ENCODE assay signal across 2 cellular contexts in genomic region chr1:216499581-216500272, GRCh38.
TF ChIP-seq lines count a peak whose summit lies in the region.

No MANE protein-coding gene starts in this region.

TF ChIP-seq in endothelial cell of umbilical vein, 7 proteins besides CTCF, POLR2A, EP300 and RAD21:
- no peak for TF ChIP-seq JUN (IDR thresholded peaks at IDR 0.05; ENCODE audit: borderline replicate concordance, insufficient read depth, insufficient read length, low read depth)
- no peak for TF ChIP-seq POLR2AphosphoS5 (IDR thresholded peaks at IDR 0.05; ENCODE audit: insufficient read depth, low read depth, low read length)
- TF ChIP-seq EZH2 (IDR thresholded peaks at IDR 0.05; ENCODE audit: borderline replicate concordance, low read depth, low read length, severe bottlenecking): no peak
- no peak for TF ChIP-seq GATA2 (IDR thresholded peaks at IDR 0.05; ENCODE audit: insufficient read depth, insufficient read length, low read depth, low read length)
- no peak for TF ChIP-seq MYC (IDR thresholded peaks at IDR 0.05; ENCODE audit: low read depth, low read length)
- TF ChIP-seq MAX (IDR thresholded peaks at IDR 0.05; ENCODE audit: insufficient read depth, insufficient read length): no peak
- no peak for TF ChIP-seq FOS (IDR thresholded peaks at IDR 0.05; ENCODE audit: borderline replicate concordance, insufficient read depth, low read length)

TF ChIP-seq in HepG2, 621 proteins besides CTCF, POLR2A, EP300 and RAD21 (continues in another document):
- TF ChIP-seq SOX6 (IDR thresholded peaks at IDR 0.05): no peak
- TF ChIP-seq SOX6 (CRISPR knock-in tag; IDR thresholded peaks at IDR 0.05): peak; percentile 84
- TF ChIP-seq PHB2 (IDR thresholded peaks at IDR 0.05; ENCODE audit: partially characterized antibody): no peak
- TF ChIP-seq AKAP8 (CRISPR knock-in tag; IDR thresholded peaks at IDR 0.05): no peak
- no peak for TF ChIP-seq ZFP41 (CRISPR knock-in tag; IDR thresholded peaks at IDR 0.05; ENCODE audit: borderline replicate concordance)
- TF ChIP-seq HMGXB4 (CRISPR knock-in tag; IDR thresholded peaks at IDR 0.05; ENCODE audit: borderline replicate concordance in 1 of 2, low read depth in 1 of 2): no peak
- no peak for TF ChIP-seq SP140L (CRISPR knock-in tag; IDR thresholded peaks at IDR 0.05; ENCODE audit: borderline replicate concordance)
- TF ChIP-seq MTA1 (CRISPR knock-in tag; IDR thresholded peaks at IDR 0.05; ENCODE audit: borderline replicate concordance): no peak
- no peak for TF ChIP-seq ARNTL (CRISPR knock-in tag; IDR thresholded peaks at IDR 0.05)
- TF ChIP-seq ESRRA (CRISPR knock-in tag; IDR thresholded peaks at IDR 0.05; ENCODE audit: low read depth): no peak
- TF ChIP-seq ZNF674 (CRISPR knock-in tag; IDR thresholded peaks at IDR 0.05; ENCODE audit: low read depth): no peak
- TF ChIP-seq ZNF124 (CRISPR knock-in tag; IDR thresholded peaks at IDR 0.05): no peak
- TF ChIP-seq POLR2AphosphoS5 (IDR thresholded peaks at IDR 0.05; ENCODE audit: low read depth, low read length): no peak
- TF ChIP-seq ATM (IDR thresholded peaks at IDR 0.05; ENCODE audit: borderline replicate concordance): no peak
- TF ChIP-seq ZNF230 (CRISPR knock-in tag; IDR thresholded peaks at IDR 0.05): no peak
- TF ChIP-seq, protein P1, sequence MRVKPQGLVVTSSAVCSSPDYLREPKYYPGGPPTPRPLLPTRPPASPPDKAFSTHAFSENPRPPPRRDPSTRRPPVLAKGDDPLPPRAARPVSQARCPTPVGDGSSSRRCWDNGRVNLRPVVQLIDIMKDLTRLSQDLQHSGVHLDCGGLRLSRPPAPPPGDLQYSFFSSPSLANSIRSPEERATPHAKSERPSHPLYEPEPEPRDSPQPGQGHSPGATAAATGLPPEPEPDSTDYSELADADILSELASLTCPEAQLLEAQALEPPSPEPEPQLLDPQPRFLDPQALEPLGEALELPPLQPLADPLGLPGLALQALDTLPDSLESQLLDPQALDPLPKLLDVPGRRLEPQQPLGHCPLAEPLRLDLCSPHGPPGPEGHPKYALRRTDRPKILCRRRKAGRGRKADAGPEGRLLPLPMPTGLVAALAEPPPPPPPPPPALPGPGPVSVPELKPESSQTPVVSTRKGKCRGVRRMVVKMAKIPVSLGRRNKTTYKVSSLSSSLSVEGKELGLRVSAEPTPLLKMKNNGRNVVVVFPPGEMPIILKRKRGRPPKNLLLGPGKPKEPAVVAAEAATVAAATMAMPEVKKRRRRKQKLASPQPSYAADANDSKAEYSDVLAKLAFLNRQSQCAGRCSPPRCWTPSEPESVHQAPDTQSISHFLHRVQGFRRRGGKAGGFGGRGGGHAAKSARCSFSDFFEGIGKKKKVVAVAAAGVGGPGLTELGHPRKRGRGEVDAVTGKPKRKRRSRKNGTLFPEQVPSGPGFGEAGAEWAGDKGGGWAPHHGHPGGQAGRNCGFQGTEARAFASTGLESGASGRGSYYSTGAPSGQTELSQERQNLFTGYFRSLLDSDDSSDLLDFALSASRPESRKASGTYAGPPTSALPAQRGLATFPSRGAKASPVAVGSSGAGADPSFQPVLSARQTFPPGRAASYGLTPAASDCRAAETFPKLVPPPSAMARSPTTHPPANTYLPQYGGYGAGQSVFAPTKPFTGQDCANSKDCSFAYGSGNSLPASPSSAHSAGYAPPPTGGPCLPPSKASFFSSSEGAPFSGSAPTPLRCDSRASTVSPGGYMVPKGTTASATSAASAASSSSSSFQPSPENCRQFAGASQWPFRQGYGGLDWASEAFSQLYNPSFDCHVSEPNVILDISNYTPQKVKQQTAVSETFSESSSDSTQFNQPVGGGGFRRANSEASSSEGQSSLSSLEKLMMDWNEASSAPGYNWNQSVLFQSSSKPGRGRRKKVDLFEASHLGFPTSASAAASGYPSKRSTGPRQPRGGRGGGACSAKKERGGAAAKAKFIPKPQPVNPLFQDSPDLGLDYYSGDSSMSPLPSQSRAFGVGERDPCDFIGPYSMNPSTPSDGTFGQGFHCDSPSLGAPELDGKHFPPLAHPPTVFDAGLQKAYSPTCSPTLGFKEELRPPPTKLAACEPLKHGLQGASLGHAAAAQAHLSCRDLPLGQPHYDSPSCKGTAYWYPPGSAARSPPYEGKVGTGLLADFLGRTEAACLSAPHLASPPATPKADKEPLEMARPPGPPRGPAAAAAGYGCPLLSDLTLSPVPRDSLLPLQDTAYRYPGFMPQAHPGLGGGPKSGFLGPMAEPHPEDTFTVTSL (CRISPR knock-in tag; IDR thresholded peaks at IDR 0.05; ENCODE audit: borderline replicate concordance): peak; percentile 80
- TF ChIP-seq HIVEP1 (CRISPR knock-in tag; IDR thresholded peaks at IDR 0.05): no peak
- TF ChIP-seq MED13 (CRISPR knock-in tag; IDR thresholded peaks at IDR 0.05): no peak
- TF ChIP-seq CEBPG (CRISPR knock-in tag; IDR thresholded peaks at IDR 0.05): peak; percentile 90
- TF ChIP-seq ZSCAN22 (CRISPR knock-in tag; IDR thresholded peaks at IDR 0.05): no peak
- TF ChIP-seq TCF7 (IDR thresholded peaks at IDR 0.05; ENCODE audit: low read depth): no peak
- no peak for TF ChIP-seq ZMAT3 (CRISPR knock-in tag; conservative IDR thresholded peaks at IDR 0.05)
- TF ChIP-seq NFE2L1 (CRISPR knock-in tag; IDR thresholded peaks at IDR 0.05; ENCODE audit: borderline replicate concordance): no peak
- peak; percentile 73; the same call in 1 of the 2 replicates for TF ChIP-seq NCOR1 (IDR thresholded peaks at IDR 0.05; ENCODE audit: borderline replicate concordance, low read length)
- TF ChIP-seq ZNF496 (CRISPR knock-in tag; IDR thresholded peaks at IDR 0.05; ENCODE audit: insufficient replicate concordance): no peak
- no peak for TF ChIP-seq ZSCAN30 (CRISPR knock-in tag; IDR thresholded peaks at IDR 0.05)
- no peak for TF ChIP-seq CAMTA2 (CRISPR knock-in tag; IDR thresholded peaks at IDR 0.05; ENCODE audit: borderline replicate concordance)
- no peak for TF ChIP-seq MAZ (IDR thresholded peaks at IDR 0.05; ENCODE audit: borderline replicate concordance, low read depth, low read length)
- no peak for TF ChIP-seq MAZ (CRISPR knock-in tag; IDR thresholded peaks at IDR 0.05; ENCODE audit: low read depth)
- TF ChIP-seq RFXAP (CRISPR knock-in tag; IDR thresholded peaks at IDR 0.05; ENCODE audit: borderline replicate concordance): no peak
- no peak for TF ChIP-seq ZNF644 (CRISPR knock-in tag; IDR thresholded peaks at IDR 0.05; ENCODE audit: low read depth)
- TF ChIP-seq TOE1 (CRISPR knock-in tag; IDR thresholded peaks at IDR 0.05): no peak
- TF ChIP-seq SP5 (CRISPR knock-in tag; IDR thresholded peaks at IDR 0.05; ENCODE audit: borderline replicate concordance, low read depth): no peak
- no peak for TF ChIP-seq ZNF333 (CRISPR knock-in tag; IDR thresholded peaks at IDR 0.05; ENCODE audit: borderline replicate concordance)
- TF ChIP-seq, protein P2, sequence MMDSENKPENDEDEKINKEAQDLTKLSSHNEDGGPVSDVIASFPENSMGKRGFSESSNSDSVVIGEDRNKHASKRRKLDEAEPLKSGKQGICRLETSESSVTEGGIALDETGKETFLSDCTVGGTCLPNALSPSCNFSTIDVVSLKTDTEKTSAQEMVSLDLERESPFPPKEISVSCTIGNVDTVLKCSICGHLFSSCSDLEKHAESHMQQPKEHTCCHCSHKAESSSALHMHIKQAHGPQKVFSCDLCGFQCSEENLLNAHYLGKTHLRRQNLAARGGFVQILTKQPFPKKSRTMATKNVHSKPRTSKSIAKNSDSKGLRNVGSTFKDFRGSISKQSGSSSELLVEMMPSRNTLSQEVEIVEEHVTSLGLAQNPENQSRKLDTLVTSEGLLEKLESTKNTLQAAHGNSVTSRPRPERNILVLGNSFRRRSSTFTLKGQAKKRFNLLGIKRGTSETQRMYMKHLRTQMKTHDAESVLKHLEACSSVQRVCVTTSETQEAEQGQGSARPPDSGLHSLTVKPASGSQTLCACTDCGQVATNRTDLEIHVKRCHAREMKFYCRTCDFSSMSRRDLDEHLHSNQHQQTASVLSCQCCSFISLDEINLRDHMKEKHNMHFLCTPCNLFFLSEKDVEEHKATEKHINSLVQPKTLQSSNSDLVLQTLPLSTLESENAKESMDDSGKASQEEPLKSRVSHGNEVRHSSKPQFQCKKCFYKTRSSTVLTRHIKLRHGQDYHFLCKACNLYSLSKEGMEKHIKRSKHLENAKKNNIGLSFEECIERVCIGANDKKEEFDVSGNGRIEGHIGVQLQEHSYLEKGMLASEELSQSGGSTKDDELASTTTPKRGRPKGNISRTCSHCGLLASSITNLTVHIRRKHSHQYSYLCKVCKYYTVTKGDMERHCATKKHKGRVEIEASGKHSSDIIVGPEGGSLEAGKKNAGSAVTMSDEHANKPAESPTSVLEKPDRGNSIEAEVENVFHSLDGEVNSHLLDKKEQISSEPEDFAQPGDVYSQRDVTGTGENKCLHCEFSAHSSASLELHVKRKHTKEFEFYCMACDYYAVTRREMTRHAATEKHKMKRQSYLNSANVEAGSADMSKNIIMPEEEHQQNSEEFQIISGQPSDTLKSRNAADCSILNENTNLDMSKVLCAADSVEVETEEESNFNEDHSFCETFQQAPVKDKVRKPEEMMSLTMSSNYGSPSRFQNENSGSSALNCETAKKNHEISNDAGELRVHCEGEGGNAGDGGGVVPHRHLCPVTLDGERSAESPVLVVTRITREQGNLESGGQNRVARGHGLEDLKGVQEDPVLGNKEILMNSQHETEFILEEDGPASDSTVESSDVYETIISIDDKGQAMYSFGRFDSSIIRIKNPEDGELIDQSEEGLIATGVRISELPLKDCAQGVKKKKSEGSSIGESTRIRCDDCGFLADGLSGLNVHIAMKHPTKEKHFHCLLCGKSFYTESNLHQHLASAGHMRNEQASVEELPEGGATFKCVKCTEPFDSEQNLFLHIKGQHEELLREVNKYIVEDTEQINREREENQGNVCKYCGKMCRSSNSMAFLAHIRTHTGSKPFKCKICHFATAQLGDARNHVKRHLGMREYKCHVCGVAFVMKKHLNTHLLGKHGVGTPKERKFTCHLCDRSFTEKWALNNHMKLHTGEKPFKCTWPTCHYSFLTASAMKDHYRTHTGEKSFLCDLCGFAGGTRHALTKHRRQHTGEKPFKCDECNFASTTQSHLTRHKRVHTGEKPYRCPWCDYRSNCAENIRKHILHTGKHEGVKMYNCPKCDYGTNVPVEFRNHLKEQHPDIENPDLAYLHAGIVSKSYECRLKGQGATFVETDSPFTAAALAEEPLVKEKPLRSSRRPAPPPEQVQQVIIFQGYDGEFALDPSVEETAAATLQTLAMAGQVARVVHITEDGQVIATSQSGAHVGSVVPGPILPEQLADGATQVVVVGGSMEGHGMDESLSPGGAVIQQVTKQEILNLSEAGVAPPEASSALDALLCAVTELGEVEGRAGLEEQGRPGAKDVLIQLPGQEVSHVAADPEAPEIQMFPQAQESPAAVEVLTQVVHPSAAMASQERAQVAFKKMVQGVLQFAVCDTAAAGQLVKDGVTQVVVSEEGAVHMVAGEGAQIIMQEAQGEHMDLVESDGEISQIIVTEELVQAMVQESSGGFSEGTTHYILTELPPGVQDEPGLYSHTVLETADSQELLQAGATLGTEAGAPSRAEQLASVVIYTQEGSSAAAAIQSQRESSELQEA (CRISPR knock-in tag; IDR thresholded peaks at IDR 0.05; ENCODE audit: not compliant biosample characterization): no peak
- no peak for TF ChIP-seq RBM22 (optimal IDR thresholded peaks at IDR 0.05; ENCODE audit: low read length)
- 0 out of 2 replicates have a peak, but pooled peaks have one; percentile 16 for TF ChIP-seq ZMYM4 (CRISPR knock-in tag; IDR thresholded peaks at IDR 0.05)
- TF ChIP-seq ZNF598 (CRISPR knock-in tag; IDR thresholded peaks at IDR 0.05; ENCODE audit: borderline replicate concordance): no peak
- no peak for TF ChIP-seq KDM3A (CRISPR knock-in tag; IDR thresholded peaks at IDR 0.05; ENCODE audit: low read depth)
- TF ChIP-seq SMC3 (IDR thresholded peaks at IDR 0.05; ENCODE audit: low read length): no peak
- no peak for TF ChIP-seq ZNF530 (CRISPR knock-in tag; IDR thresholded peaks at IDR 0.05; ENCODE audit: low read depth)
- no peak for TF ChIP-seq FOXP1 (IDR thresholded peaks at IDR 0.05)
- peak; percentile 75 for TF ChIP-seq FOXP1 (CRISPR knock-in tag; IDR thresholded peaks at IDR 0.05)
- 0 out of 2 replicates have a peak, but pooled peaks have one; percentile 53 for TF ChIP-seq MIXL1 (CRISPR knock-in tag; IDR thresholded peaks at IDR 0.05)
- TF ChIP-seq MBD4 (IDR thresholded peaks at IDR 0.05; ENCODE audit: borderline replicate concordance, low read length): no peak
- TF ChIP-seq ZNF558 (CRISPR knock-in tag; IDR thresholded peaks at IDR 0.05; ENCODE audit: borderline replicate concordance): no peak
- peak; percentile 16; the same call in 1 of the 2 replicates for TF ChIP-seq SALL1 (CRISPR knock-in tag; IDR thresholded peaks at IDR 0.05)
- TF ChIP-seq ZNF512B (CRISPR knock-in tag; IDR thresholded peaks at IDR 0.05; ENCODE audit: borderline replicate concordance): no peak
- TF ChIP-seq ZNF3 (CRISPR knock-in tag; IDR thresholded peaks at IDR 0.05): no peak
